Comparison of ENCODE assay signal across 16 cellular contexts in genomic region chr7:30531286-30531685, GRCh38. TPM values are rescaled to one million over a fixed set of nuclear protein-coding genes. Genes with fewer than 3 reads are reported as not detected.
DNase-seq lines count a peak whose midpoint lies in the region; ATAC-seq and TF ChIP-seq lines count a peak whose summit lies in the region.
"Had no signal": no experiment of that assay in that cellular context is flagged by ENCODE, and none has a peak within 500 bp of the region (broad histone marks: within the 10 kb centered on the region; RNA-seq: fewer than 3 reads in every experiment).

No MANE protein-coding gene starts in this region.

- H3K27ac ChIP-seq in breast epithelium (no peak overlapping the region), RWPE1 (no peak overlapping the region), gastrocnemius medialis (no peak overlapping the region)
- H3K27ac ChIP-seq: Peyer's patch had no signal

- TF ChIP-seq CTCF in MCF 10A (IDR thresholded peaks at IDR 0.05; ENCODE audit: unreplicated experiment) (no peak), breast epithelium (IDR thresholded peaks at IDR 0.05) (no peak), RWPE1 (conservative IDR thresholded peaks at IDR 0.05; ENCODE audit: low read depth) (no peak), fibroblast of mammary gland (conservative IDR thresholded peaks at IDR 0.05; ENCODE audit: control insufficient read depth, insufficient read depth, low read depth, low read length) (no peak), gastrocnemius medialis (IDR thresholded peaks at IDR 0.05 in 4 of 5, conservative IDR thresholded peaks at IDR 0.05 in 1 of 5) (no peak)

- H3K4me1 ChIP-seq in breast epithelium (no peaks in the 10 kb centered on the region), gastrocnemius medialis (no peaks in the 10 kb centered on the region)
- H3K4me1 ChIP-seq: Peyer's patch had no signal

- H3K27me3 ChIP-seq in breast epithelium = no peaks in the 10 kb centered on the region
- no peaks in the 10 kb centered on the region for H3K27me3 ChIP-seq in gastrocnemius medialis
- H3K27me3 ChIP-seq: Peyer's patch had no signal

- H3K36me3 Mint-ChIP-seq in MCF 10A (ENCODE audit: insufficient read depth, unreplicated experiment) = no peaks in the 10 kb centered on the region

- H3K36me3 ChIP-seq in breast epithelium = no peaks in the 10 kb centered on the region
- H3K36me3 ChIP-seq in gastrocnemius medialis = no peaks in the 10 kb centered on the region
- H3K36me3 ChIP-seq: Peyer's patch had no signal

- H3K27ac Mint-ChIP-seq in MCF 10A (ENCODE audit: low read depth, unreplicated experiment) = no peak overlapping the region
- H3K27ac Mint-ChIP-seq: B cell; CD8-positive, alpha-beta T cell had no signal

- POLR2A ChIA-PET in MCF 10A (lab: Yijun Ruan, JAX) (no interaction called here), RWPE1 (lab: Yijun Ruan, JAX; ENCODE audit: low non-redundant PET) (interaction anchor here (0.6 kb wide), 1 partner anchor 13 kb away, joined by 5 read pairs; no protein-coding TSS in a partner anchor)

- in situ Hi-C loops in gastrocnemius medialis (cut with MboI; ENCODE audit: low sequenced_read_pairs in 4 of 4) = no loop called here

- H3K4me3 Mint-ChIP-seq in MCF 10A (ENCODE audit: unreplicated experiment) = no peak overlapping the region
- H3K4me3 Mint-ChIP-seq: B cell; CD8-positive, alpha-beta T cell had no signal

- peaks cover 5% of the 10 kb centered on the region for H3K4me1 Mint-ChIP-seq in MCF 10A (ENCODE audit: insufficient read depth, unreplicated experiment)
- H3K4me1 Mint-ChIP-seq: B cell had no signal

- ATAC-seq in HG03354 (IDR thresholded peaks at IDR 0.05; ENCODE audit: poor library complexity, severe bottlenecking, unreplicated experiment) (no peak), gastrocnemius medialis (no peak)
- ATAC-seq: CD8-positive, alpha-beta T cell had no signal

- TF ChIP-seq POLR2A in breast epithelium (IDR thresholded peaks at IDR 0.05) (no peak), gastrocnemius medialis (IDR thresholded peaks at IDR 0.05) (no peak)

- H3K9me3 ChIP-seq in breast epithelium (no peaks in the 10 kb centered on the region), gastrocnemius medialis (no peaks in the 10 kb centered on the region)
- H3K9me3 ChIP-seq: Peyer's patch had no signal

- H3K27me3 Mint-ChIP-seq in MCF 10A (ENCODE audit: insufficient read depth, unreplicated experiment) = no peaks in the 10 kb centered on the region
- H3K27me3 Mint-ChIP-seq: B cell had no signal

- BruUV-seq in MCF 10A (replicated peaks; lab: Mats Ljungman, UMichigan) = no TSS peak

- CTCF ChIA-PET in MCF 10A (lab: Yijun Ruan, JAX) = interaction anchor here (1.0 to 3.0 kb wide), 3 partner anchors 15 to 653 kb away, joined by 3 to 12 read pairs (median 5); no protein-coding TSS in a partner anchor
- CTCF ChIA-PET in RWPE1 (lab: Yijun Ruan, JAX) = no interaction called here

- no peak overlapping the region for H3K4me3 ChIP-seq in breast epithelium
- H3K4me3 ChIP-seq in fibroblast of mammary gland (ENCODE audit: control insufficient read depth, low read depth, low read length) = no peak overlapping the region
- H3K4me3 ChIP-seq in gastrocnemius medialis = no peak overlapping the region
- H3K4me3 ChIP-seq: Peyer's patch had no signal

- intact Hi-C loops in MCF 10A (cut with micrococcal nuclease) (no loop called here), breast epithelium (cut with DNase I; ENCODE audit: low total_unique reads) (no loop called here), gastrocnemius medialis (cut with DNase I; ENCODE audit: low total_unique reads) (no loop called here)

- peak; percentile 13 for DNase-seq in MCF 10A (ENCODE audit: unreplicated experiment)
- no peak for DNase-seq in breast epithelium (ENCODE audit: low spot score in 2 of 2)
- DNase-seq in RWPE1 (ENCODE audit: low spot score) = peak; percentile 15
- peak; percentile 21 for DNase-seq in fibroblast of mammary gland (ENCODE audit: low read depth)
- no peak for DNase-seq in DMS 273 (lab: John Stamatoyannopoulos, UW; ENCODE audit: unreplicated experiment)
- no peak for DNase-seq in gastrocnemius medialis
- DNase-seq: CD8-positive, alpha-beta T cell; DMS 273 treated with DMSO at 0.1 percent for 48 hours; H7; NCI-H1417; NCI-H1930; NCI-H2171 treated with DMSO at 0.1 percent for 48 hours; NCI-H510A treated with DMSO at 0.1 percent for 48 hours; Peyer's patch had no signal

- H3K9me3 Mint-ChIP-seq in MCF 10A (ENCODE audit: unreplicated experiment) = no peaks in the 10 kb centered on the region
- H3K9me3 Mint-ChIP-seq: CD8-positive, alpha-beta T cell had no signal

RNA-seq across cellular contexts. Expression of gene GGCT, which starts 26.7 kb away (rescaled TPM):
- total RNA-seq in MCF 10A (2022) = 48.3 and 64.8 TPM in 2 replicates
- total RNA-seq in breast epithelium = 10 to 100 TPM; 25.3 to 59.6 (median 44.6) TPM
- total RNA-seq in gastrocnemius medialis = 10 to 100 TPM in 3 of 4 donors, 1 to 10 TPM in 1; 7.4 to 20.0 (median 12.8) TPM

RNA-seq across cellular contexts. Expression of gene NOD1, which starts 52.7 kb away (rescaled TPM):
- total RNA-seq in MCF 10A (2022) = 3.8 and 4.8 TPM in 2 replicates
- 10 to 100 TPM; 11.2 to 34.4 (median 21.4) TPM for total RNA-seq in breast epithelium
- 1 to 10 TPM; 2.3 to 4.6 (median 3.6) TPM for total RNA-seq in gastrocnemius medialis

Comparison
In these comparisons a context has a peak if more than half of its experiments do, and no peak if none do; other contexts are left out.
1. DNase-seq: peak in MCF 10A (single experiment), RWPE1 (single experiment) and fibroblast of mammary gland (single experiment); none in breast epithelium (0 of 2), DMS 273 (single experiment) and gastrocnemius medialis (0 of 2).